ENCODE assay signal across 1 cellular context in genomic region chr11:68216171-68216938, GRCh38.
TF ChIP-seq lines count a peak whose summit lies in the region.

No MANE protein-coding gene starts in this region.

TF ChIP-seq in HepG2, 621 proteins besides CTCF, POLR2A, EP300 and RAD21 (continues in another document):
- 0 out of 2 replicates have a peak, but pooled peaks have one; percentile 42 for TF ChIP-seq ZNF709 (CRISPR knock-in tag; IDR thresholded peaks at IDR 0.05)
- TF ChIP-seq ZGPAT (CRISPR knock-in tag; IDR thresholded peaks at IDR 0.05), result 0 out of 2 replicates have a peak, but pooled peaks have one; percentile 21
- TF ChIP-seq E2F2 (CRISPR knock-in tag; IDR thresholded peaks at IDR 0.05; ENCODE audit: borderline replicate concordance), result 0 out of 2 replicates have a peak, but pooled peaks have one; percentile 31
- peak; percentile 68 for TF ChIP-seq TEAD3 (CRISPR knock-in tag; optimal IDR thresholded peaks at IDR 0.05; ENCODE audit: borderline replicate concordance)
- no peak for TF ChIP-seq ZKSCAN8 (CRISPR knock-in tag; IDR thresholded peaks at IDR 0.05; ENCODE audit: borderline replicate concordance)
- no peak for TF ChIP-seq NR1H2 (CRISPR knock-in tag; IDR thresholded peaks at IDR 0.05; ENCODE audit: borderline replicate concordance, low read depth)
- peak; percentile 49; the same call in 1 of the 2 replicates for TF ChIP-seq TAF1 (CRISPR knock-in tag; IDR thresholded peaks at IDR 0.05)
- peak; percentile 67 for TF ChIP-seq KDM2A (CRISPR knock-in tag; IDR thresholded peaks at IDR 0.05; ENCODE audit: borderline replicate concordance, low read depth)
- TF ChIP-seq RBM39 (IDR thresholded peaks at IDR 0.05; ENCODE audit: low read depth, low read length, poor library complexity, severe bottlenecking), result peak; percentile 29
- no peak for TF ChIP-seq ZNF44 (CRISPR knock-in tag; IDR thresholded peaks at IDR 0.05)
- TF ChIP-seq MXI1 (IDR thresholded peaks at IDR 0.05; ENCODE audit: borderline replicate concordance, low read depth, low read length), result 0 out of 3 replicates have a peak, but pooled peaks have one; percentile 13
- 0 out of 2 replicates have a peak, but pooled peaks have one; percentile 42 for TF ChIP-seq ZNF263 (CRISPR knock-in tag; IDR thresholded peaks at IDR 0.05)
- TF ChIP-seq HMG20B (CRISPR knock-in tag; conservative IDR thresholded peaks at IDR 0.05), result 0 out of 2 replicates have a peak, but pooled peaks have one; percentile 11
- 0 out of 2 replicates have a peak, but pooled peaks have one; percentile 51 for TF ChIP-seq SIX1 (CRISPR knock-in tag; IDR thresholded peaks at IDR 0.05; ENCODE audit: borderline replicate concordance)
- peak in 1 of 2 experiments; percentile 29; a peak in 1 of 4 replicates for TF ChIP-seq KLF16 (CRISPR knock-in tag; IDR thresholded peaks at IDR 0.05)
- peak; percentile 54; the same call in 1 of the 2 replicates for TF ChIP-seq MAX (IDR thresholded peaks at IDR 0.05)
- TF ChIP-seq POLR2AphosphoS2 (IDR thresholded peaks at IDR 0.05; ENCODE audit: low read depth, low read length), result no peak
- TF ChIP-seq TFDP1 (CRISPR knock-in tag; IDR thresholded peaks at IDR 0.05; ENCODE audit: borderline replicate concordance), result peak; percentile 56; the same call in 1 of the 2 replicates
- no peak for TF ChIP-seq ZNF562 (CRISPR knock-in tag; IDR thresholded peaks at IDR 0.05; ENCODE audit: borderline replicate concordance)
- TF ChIP-seq MEIS2 (CRISPR knock-in tag; IDR thresholded peaks at IDR 0.05), result peak; percentile 34; the same call in 1 of the 2 replicates
- TF ChIP-seq KLF6 (CRISPR knock-in tag; IDR thresholded peaks at IDR 0.05), result 0 out of 2 replicates have a peak, but pooled peaks have one; percentile 44
- TF ChIP-seq ZBTB25 (CRISPR knock-in tag; IDR thresholded peaks at IDR 0.05), result peak; percentile 45; the same call in 1 of the 2 replicates
- peak; percentile 47; the same call in 1 of the 2 replicates for TF ChIP-seq FLYWCH1 (CRISPR knock-in tag; IDR thresholded peaks at IDR 0.05)
- 0 out of 2 replicates have a peak, but pooled peaks have one; percentile 37 for TF ChIP-seq CSRNP1 (CRISPR knock-in tag; IDR thresholded peaks at IDR 0.05)
- TF ChIP-seq ELF1 (CRISPR knock-in tag; IDR thresholded peaks at IDR 0.05), result peak; percentile 18
- no peak for TF ChIP-seq FOXO4 (CRISPR knock-in tag; conservative IDR thresholded peaks at IDR 0.05)
- 0 out of 2 replicates have a peak, but pooled peaks have one; percentile 9 for TF ChIP-seq HOXA5 (CRISPR knock-in tag; IDR thresholded peaks at IDR 0.05)
- TF ChIP-seq RARA (CRISPR knock-in tag; IDR thresholded peaks at IDR 0.05), result peak; percentile 60; the same call in 1 of the 2 replicates
- peak; percentile 14; the same call in 1 of the 2 replicates for TF ChIP-seq ERF (CRISPR knock-in tag; IDR thresholded peaks at IDR 0.05)
- no peak for TF ChIP-seq RFX1 (IDR thresholded peaks at IDR 0.05)
- TF ChIP-seq BCL6 (CRISPR knock-in tag; IDR thresholded peaks at IDR 0.05), result peak; percentile 87
- TF ChIP-seq LCORL (IDR thresholded peaks at IDR 0.05), result no peak
- 0 out of 2 replicates have a peak, but pooled peaks have one; percentile 41 for TF ChIP-seq LCORL (CRISPR knock-in tag; IDR thresholded peaks at IDR 0.05)
- TF ChIP-seq HMGXB3 (CRISPR knock-in tag; IDR thresholded peaks at IDR 0.05; ENCODE audit: borderline replicate concordance), result 0 out of 2 replicates have a peak, but pooled peaks have one; percentile 21
- TF ChIP-seq ZNF780A (CRISPR knock-in tag; IDR thresholded peaks at IDR 0.05), result no peak
- 0 out of 2 replicates have a peak, but pooled peaks have one; percentile 53 for TF ChIP-seq KAT8 (CRISPR knock-in tag; IDR thresholded peaks at IDR 0.05)
- TF ChIP-seq UBTF (CRISPR knock-in tag; IDR thresholded peaks at IDR 0.05), result peak; percentile 36; the same call in 1 of the 2 replicates
- peak; percentile 63; the same call in 1 of the 2 replicates for TF ChIP-seq DMAP1 (CRISPR knock-in tag; IDR thresholded peaks at IDR 0.05)
- TF ChIP-seq SALL1 (CRISPR knock-in tag; IDR thresholded peaks at IDR 0.05), result peak; percentile 49
- peak; percentile 74 for TF ChIP-seq ZNF326 (CRISPR knock-in tag; IDR thresholded peaks at IDR 0.05; ENCODE audit: borderline replicate concordance)
- no peak for TF ChIP-seq PAX8 (CRISPR knock-in tag; IDR thresholded peaks at IDR 0.05; ENCODE audit: borderline replicate concordance)
- peak; percentile 75; the same call in 1 of the 2 replicates for TF ChIP-seq TFAP4 (IDR thresholded peaks at IDR 0.05; ENCODE audit: borderline replicate concordance, low read depth)
- peak; percentile 23; the same call in 1 of the 2 replicates for TF ChIP-seq PATZ1 (CRISPR knock-in tag; IDR thresholded peaks at IDR 0.05)
